Comparison of ENCODE assay signal across 8 cellular contexts in the genomic region with DNA sequence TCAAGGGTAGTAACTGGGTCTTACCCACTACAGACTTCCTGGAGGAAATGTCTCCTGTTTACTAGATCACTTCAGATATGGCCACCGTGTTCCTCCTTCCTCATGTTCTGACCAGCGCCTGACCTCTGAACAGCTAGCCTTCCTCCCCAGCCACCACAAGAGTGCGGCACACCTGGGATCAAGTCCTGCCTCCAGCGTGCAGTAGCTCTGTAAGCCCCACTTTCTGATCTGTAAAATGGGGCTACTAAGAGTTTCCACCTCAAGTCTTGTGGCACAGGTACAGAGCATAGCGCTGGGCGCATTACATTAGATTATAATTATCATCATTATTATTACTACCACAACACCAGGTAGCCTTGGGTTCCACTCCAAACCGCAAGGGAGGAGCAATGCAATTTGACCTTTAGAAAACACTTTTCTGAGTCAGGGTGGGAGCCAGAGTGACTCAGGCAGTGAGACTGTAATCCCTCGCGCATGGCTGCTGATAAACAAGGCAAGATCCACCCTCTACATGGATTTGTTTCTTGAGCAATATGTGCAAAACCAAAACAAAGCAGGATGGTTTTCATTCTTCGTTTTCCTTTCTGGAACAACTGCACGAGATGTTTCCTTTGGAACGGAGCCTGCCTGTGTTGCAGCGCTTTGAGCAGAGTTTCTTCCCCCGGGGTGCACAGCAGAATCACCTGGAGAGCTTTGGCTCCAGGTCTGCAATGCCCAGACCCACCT.
DNase-seq lines count a peak whose midpoint lies in the region; ATAC-seq and TF ChIP-seq lines count a peak whose summit lies in the region.

No MANE protein-coding gene starts in this region.

- no peak for ATAC-seq in HG03520 (IDR thresholded peaks at IDR 0.05; ENCODE audit: unreplicated experiment)

- H3K9me3 ChIP-seq in fibroblast of lung (ENCODE audit: control insufficient read depth, insufficient read depth, low read depth, low read length) (no peaks in the 10 kb centered on the region), parathyroid adenoma (ENCODE audit: control insufficient read depth, low read length) (no peaks in the 10 kb centered on the region), BE2C (no peaks in the 10 kb centered on the region)

- H3K27ac ChIP-seq in fibroblast of lung (ENCODE audit: insufficient read depth, low read length) (peak overlapping the region; percentile 96), parathyroid adenoma (peak overlapping the region; percentile 61)

- 0 out of 2 replicates have a peak, but pooled peaks cover 2% of the 10 kb centered on the region for H3K27me3 ChIP-seq in BJ (ENCODE audit: control insufficient read depth, insufficient read depth, low read length)
- no peaks in the 10 kb centered on the region for H3K27me3 ChIP-seq in fibroblast of lung (ENCODE audit: control insufficient read depth, insufficient read depth, low read length)
- H3K27me3 ChIP-seq in parathyroid adenoma (ENCODE audit: control insufficient read depth, insufficient read depth, low read length), result no peaks in the 10 kb centered on the region
- no peaks in the 10 kb centered on the region for H3K27me3 ChIP-seq in BE2C

- H3K79me2 ChIP-seq in fibroblast of lung (ENCODE audit: control insufficient read depth, insufficient read depth, low read length) (no peaks in the 10 kb centered on the region), parathyroid adenoma (no peaks in the 10 kb centered on the region)

- H4K20me1 ChIP-seq in fibroblast of lung (ENCODE audit: control insufficient read depth, extremely low read depth, insufficient read depth, low read length), result no peaks in the 10 kb centered on the region

- no peak overlapping the region for H2AFZ ChIP-seq in fibroblast of lung (ENCODE audit: low read length)
- H2AFZ ChIP-seq in parathyroid adenoma, result no peak overlapping the region

- H3K4me1 ChIP-seq in fibroblast of lung (ENCODE audit: control insufficient read depth, extremely low read depth, insufficient read depth, low read length), result peaks cover 45% of the 10 kb centered on the region
- peaks cover 2% of the 10 kb centered on the region for H3K4me1 ChIP-seq in parathyroid adenoma
- H3K4me1 ChIP-seq in BE2C, result no peaks in the 10 kb centered on the region

- H3K9ac ChIP-seq in fibroblast of lung (ENCODE audit: insufficient read depth, low read length) (peak overlapping the region; percentile 63), parathyroid adenoma (no peak overlapping the region)

- in situ Hi-C loops in GM13976 (cut with MboI; ENCODE audit: low sequenced_read_pairs, unreplicated experiment), result no loop called here

- H3K4me2 ChIP-seq in fibroblast of lung (ENCODE audit: extremely low read depth, insufficient read depth, low read length) (peak overlapping the region; percentile 70), parathyroid adenoma (ENCODE audit: low read length) (no peak overlapping the region)

- H3K36me3 ChIP-seq in BJ (ENCODE audit: control insufficient read depth, insufficient read depth, low read length) (no peaks in the 10 kb centered on the region), fibroblast of lung (ENCODE audit: control insufficient read depth, insufficient read depth, low read length) (no peaks in the 10 kb centered on the region), parathyroid adenoma (ENCODE audit: control insufficient read depth, insufficient read depth, low read length) (no peaks in the 10 kb centered on the region), BE2C (no peaks in the 10 kb centered on the region)

- CTCF ChIA-PET in BJ (lab: Yijun Ruan, JAX), result interaction anchor here (0.7 to 4.7 kb wide), 6 partner anchors 10 to 247 kb away, joined by 3 to 26 read pairs (median 4); no protein-coding TSS in a partner anchor

- TF ChIP-seq CTCF in BJ (IDR thresholded peaks at IDR 0.05; ENCODE audit: insufficient read depth, low read depth, low read length), result no peak
- no peak for TF ChIP-seq CTCF in fibroblast of lung (conservative IDR thresholded peaks at IDR 0.05 in 1 of 2, IDR thresholded peaks at IDR 0.05 in 1 of 2; ENCODE audit: low read depth in 1 of 2, low read length in 2 of 2)
- TF ChIP-seq CTCF in parathyroid adenoma (IDR thresholded peaks at IDR 0.05), result no peak
- no peak for TF ChIP-seq CTCF in BE2C (IDR thresholded peaks at IDR 0.05; ENCODE audit: low read depth, low read length)
- TF ChIP-seq CTCF in GM13976 (IDR thresholded peaks at IDR 0.05; ENCODE audit: borderline replicate concordance, control extremely low read depth, extremely low read depth, insufficient read depth, missing control alignments), result no peak

- POLR2A ChIA-PET in BJ (lab: Charles Lee), result no interaction called here

- H3K4me3 ChIP-seq in BJ (ENCODE audit: low read depth, low read length) (no peak overlapping the region), fibroblast of lung (replicated peaks in 1 of 4; ENCODE audit: control extremely low read depth in 1 of 4, insufficient read depth in 1 of 4, low read depth in 3 of 4, low read length in 4 of 4) (no peak overlapping the region), parathyroid adenoma (ENCODE audit: low read depth, low read length) (no peak overlapping the region), BE2C (ENCODE audit: low read depth, low read length) (no peak overlapping the region)

- DNase-seq in BJ (ENCODE audit: low read depth) (peak; percentile 96), RPMI7951 (ENCODE audit: low read depth) (peak; percentile 89), fibroblast of lung (ENCODE audit: low read depth in 2 of 2) (peak; percentile 96 to 99), NCI-H1105 treated with DMSO at 0.1 percent for 48 hours (lab: John Stamatoyannopoulos, UW) (no peak), BE2C (no peak), GM13976 (ENCODE audit: low spot score) (no peak)

Comparison
In these comparisons a context has a peak if more than half of its experiments do, and no peak if none do; other contexts are left out.
1. DNase-seq: peak in BJ (single experiment), RPMI7951 (single experiment) and fibroblast of lung (2 of 2); none in NCI-H1105 treated with DMSO at 0.1 percent for 48 hours (single experiment), BE2C (single experiment) and GM13976 (single experiment).